Comparison of ENCODE assay signal across 1 cellular context in genomic region chr16:82082543-82083244, GRCh38.
TF ChIP-seq lines count a peak whose summit lies in the region.

No MANE protein-coding gene starts in this region.

TF ChIP-seq in HepG2, 621 proteins besides CTCF, POLR2A, EP300 and RAD21 (continued from another document and continues in another):
- TF ChIP-seq REST (IDR thresholded peaks at IDR 0.05; ENCODE audit: borderline replicate concordance in 1 of 2, low read depth in 1 of 2, low read length in 2 of 2) (peak in 1 of 2 experiments; percentile 80; a peak in 1 of 4 replicates), ATF3 (CRISPR knock-in tag; IDR thresholded peaks at IDR 0.05) (peak; percentile 99), ZNF292 (CRISPR knock-in tag; IDR thresholded peaks at IDR 0.05; ENCODE audit: borderline replicate concordance, low read depth) (no peak), ZFYVE20 (CRISPR knock-in tag; IDR thresholded peaks at IDR 0.05; ENCODE audit: borderline replicate concordance, low read depth) (no peak), BORCS8-MEF2B (CRISPR knock-in tag; IDR thresholded peaks at IDR 0.05) (no peak), ZSCAN25 (CRISPR knock-in tag; IDR thresholded peaks at IDR 0.05) (no peak), RNF219 (CRISPR knock-in tag; IDR thresholded peaks at IDR 0.05) (no peak), ZNF660 (CRISPR knock-in tag; IDR thresholded peaks at IDR 0.05; ENCODE audit: borderline replicate concordance, low read depth) (no peak), FOXO1 (CRISPR knock-in tag; IDR thresholded peaks at IDR 0.05) (peak; percentile 93), TOE1 (CRISPR knock-in tag; IDR thresholded peaks at IDR 0.05) (no peak), ZNF513 (CRISPR knock-in tag; conservative IDR thresholded peaks at IDR 0.05) (no peak), HOXA5 (CRISPR knock-in tag; IDR thresholded peaks at IDR 0.05) (peak; percentile 81; the same call in 1 of the 2 replicates), AFF4 (CRISPR knock-in tag; IDR thresholded peaks at IDR 0.05) (no peak), NFATC3 (CRISPR knock-in tag; IDR thresholded peaks at IDR 0.05) (no peak), ARID4A (CRISPR knock-in tag; IDR thresholded peaks at IDR 0.05; ENCODE audit: borderline replicate concordance) (peak; percentile 54; the same call in 1 of the 2 replicates), ZBTB3 (CRISPR knock-in tag; IDR thresholded peaks at IDR 0.05; ENCODE audit: borderline replicate concordance, low read depth) (no peak), ZNF253 (CRISPR knock-in tag; IDR thresholded peaks at IDR 0.05; ENCODE audit: borderline replicate concordance) (no peak), KLF9 (CRISPR knock-in tag; IDR thresholded peaks at IDR 0.05; ENCODE audit: low read depth) (0 out of 2 replicates have a peak, but pooled peaks have one; percentile 61), IRF2 (CRISPR knock-in tag; IDR thresholded peaks at IDR 0.05) (peak; percentile 96), PAXIP1 (CRISPR knock-in tag; conservative IDR thresholded peaks at IDR 0.05) (peak; percentile 87), NKX3-1 (CRISPR knock-in tag; IDR thresholded peaks at IDR 0.05) (peak; percentile 46; the same call in 1 of the 2 replicates), RXRA (CRISPR knock-in tag; IDR thresholded peaks at IDR 0.05) (peak; percentile 96; the same call in 1 of the 2 replicates), ZNF619 (CRISPR knock-in tag; IDR thresholded peaks at IDR 0.05) (no peak), RBM22 (optimal IDR thresholded peaks at IDR 0.05; ENCODE audit: low read length) (no peak), HNF4A (CRISPR knock-in tag; IDR thresholded peaks at IDR 0.05) (peak; percentile 86), SIX4 (CRISPR knock-in tag; IDR thresholded peaks at IDR 0.05) (peak; percentile 87), PHF5A (CRISPR knock-in tag; IDR thresholded peaks at IDR 0.05; ENCODE audit: low read depth, unreplicated experiment) (peak; percentile 71), ZNF782 (CRISPR knock-in tag; IDR thresholded peaks at IDR 0.05; ENCODE audit: borderline replicate concordance) (no peak), ZNF460 (CRISPR knock-in tag; IDR thresholded peaks at IDR 0.05; ENCODE audit: borderline replicate concordance) (no peak), REL (CRISPR knock-in tag; conservative IDR thresholded peaks at IDR 0.05) (no peak), DNMT1 (CRISPR knock-in tag; IDR thresholded peaks at IDR 0.05) (no peak), ZFP82 (CRISPR knock-in tag; IDR thresholded peaks at IDR 0.05; ENCODE audit: borderline replicate concordance) (no peak), CEBPG (CRISPR knock-in tag; IDR thresholded peaks at IDR 0.05) (peak; percentile 68; the same call in 1 of the 2 replicates), MTA3 (CRISPR knock-in tag; IDR thresholded peaks at IDR 0.05) (no peak), HOXD1 (CRISPR knock-in tag; IDR thresholded peaks at IDR 0.05) (no peak; the same call in 1 of the 2 replicates), ELK4 (CRISPR knock-in tag; IDR thresholded peaks at IDR 0.05; ENCODE audit: borderline replicate concordance) (no peak), FOXA1 (IDR thresholded peaks at IDR 0.05) (no peak), FOXA1 (CRISPR knock-in tag; IDR thresholded peaks at IDR 0.05) (peak; percentile 95), ZNF777 (CRISPR knock-in tag; IDR thresholded peaks at IDR 0.05) (no peak), ZNF724P (CRISPR knock-in tag; IDR thresholded peaks at IDR 0.05; ENCODE audit: borderline replicate concordance) (0 out of 2 replicates have a peak, but pooled peaks have one; percentile 45), MBNL3 (CRISPR knock-in tag; conservative IDR thresholded peaks at IDR 0.05) (no peak), HCFC1 (IDR thresholded peaks at IDR 0.05; ENCODE audit: low read depth, low read length) (no peak), ZNF230 (CRISPR knock-in tag; IDR thresholded peaks at IDR 0.05) (no peak), SUZ12 (IDR thresholded peaks at IDR 0.05; ENCODE audit: low read depth, low read length) (no peak)
